ENCODE assay signal across 29 cellular contexts in the genomic region with DNA sequence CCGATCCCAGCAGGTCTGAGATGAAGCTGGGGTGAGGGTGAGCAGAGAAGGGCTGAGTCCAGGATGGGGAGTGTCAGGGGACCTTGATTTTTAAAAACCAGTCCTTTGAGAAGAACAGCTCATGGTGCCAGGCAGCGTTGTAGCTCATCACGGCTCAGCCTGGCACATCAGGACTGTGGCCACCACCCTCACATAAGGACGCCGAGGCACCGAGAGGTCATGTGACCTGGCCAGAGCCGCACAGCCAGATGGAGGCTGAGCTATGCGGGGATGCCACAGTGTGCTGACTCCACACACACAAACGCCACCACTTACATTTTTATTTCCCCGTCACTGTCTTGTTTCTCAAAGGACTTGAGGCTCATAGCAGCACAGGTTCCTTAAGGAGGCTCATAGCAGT.
"Had no signal": no experiment of that assay in that cellular context is flagged by ENCODE, and none has a peak within 500 bp of the region (broad histone marks: within the 10 kb centered on the region; RNA-seq: fewer than 3 reads in every experiment).

No MANE protein-coding gene starts in this region.

- H3K27me3 ChIP-seq: ovary, uterus had no signal

- H3K4me3 ChIP-seq: esophagus muscularis mucosa, heart left ventricle, lower lobe of right lung, ovary, prostate gland, transverse colon, uterus had no signal

- H3K9me3 ChIP-seq: neutrophil, prostate gland, uterus had no signal

- H3K4me1 ChIP-seq: esophagus muscularis mucosa, foreskin keratinocyte, heart left ventricle, lower lobe of right lung, prostate gland, transverse colon, uterus had no signal

- H3K27ac ChIP-seq: esophagus muscularis mucosa, foreskin keratinocyte, heart left ventricle, lower lobe of right lung, neutrophil, ovary, prostate gland, transverse colon, uterus had no signal

- H3K36me3 ChIP-seq: esophagus muscularis mucosa, heart left ventricle, lower lobe of right lung, neutrophil, ovary, prostate gland, transverse colon, uterus had no signal

- H3K27ac Mint-ChIP-seq: activated CD4-positive, alpha-beta T cell treated with anti-CD3 and anti-CD28 coated beads for 36 hours; activated CD8-positive, alpha-beta T cell treated with anti-CD3 and anti-CD28 coated beads, Interleukin-2, amount 10 ng/mL, durations not matched to agents 7 days and 5 days; activated T-helper 1 cell treated with anti-CD3 and anti-CD28 coated beads, Interleukin-12 subunit alpha, Interleukin-12 subunit beta, Interleukin-2, Interleukin-4 antibody, amounts not matched to agents 30 ng/mL and 10 ng/mL and 1 ng/mL, durations not matched to agents 14 hours and 24 hours and 36 hours; nephron; T-helper 2 cell treated with Interferon-gamma antibody and Interleukin-4, amounts not matched to agents 5 μg/mL and 100 μg/mL, for 36 hours had no signal

- H3K4me3 Mint-ChIP-seq: activated CD4-positive, alpha-beta T cell treated with anti-CD3 and anti-CD28 coated beads for 36 hours; activated CD8-positive, alpha-beta T cell treated with anti-CD3 and anti-CD28 coated beads, Interleukin-2, amount 10 ng/mL, durations not matched to agents 7 days and 5 days; activated T-helper 1 cell treated with anti-CD3 and anti-CD28 coated beads, Interleukin-12 subunit alpha, Interleukin-12 subunit beta, Interleukin-2, Interleukin-4 antibody, amounts not matched to agents 30 ng/mL and 10 ng/mL and 1 ng/mL, durations not matched to agents 14 hours and 24 hours and 36 hours; nephron; T-helper 2 cell treated with Interferon-gamma antibody and Interleukin-4, amounts not matched to agents 5 μg/mL and 100 μg/mL, for 36 hours had no signal

- ATAC-seq: activated CD4-positive, alpha-beta T cell treated with anti-CD3 and anti-CD28 coated beads for 36 hours; activated CD8-positive, alpha-beta T cell treated with anti-CD3 and anti-CD28 coated beads, Interleukin-2, amount 10 ng/mL, durations not matched to agents 7 days and 5 days; foreskin keratinocyte; heart left ventricle; left lobe of liver; lower lobe of right lung; sciatic nerve had no signal

- H3K4me1 Mint-ChIP-seq: activated CD4-positive, alpha-beta T cell treated with anti-CD3 and anti-CD28 coated beads for 36 hours; nephron had no signal

- DNase-seq: activated CD4-positive, alpha-beta T cell treated with anti-CD3 and anti-CD28 coated beads for 36 hours; activated CD4-positive, CD25-positive, alpha-beta regulatory T cell; activated CD8-positive, alpha-beta T cell treated with anti-CD3 and anti-CD28 coated beads, Interleukin-2, amount 10 ng/mL, durations not matched to agents 7 days and 5 days; activated gamma-delta T cell; activated naive CD4-positive, alpha-beta T cell treated with anti-CD3 and anti-CD28 coated beads, Interleukin-2, amount 50 U/mL, for 16 hours; amniotic stem cell; central memory CD4-positive, alpha-beta T cell; dermis blood vessel endothelial cell; effector CD4-positive, alpha-beta T cell; foreskin keratinocyte; heart left ventricle; kidney glomerular epithelial cell; lower lobe of right lung; mesendoderm; ovary; retina; small intestine; stimulated activated naive CD4-positive, alpha-beta T cell; T-helper 1 cell; transverse colon; uterus had no signal
